In the genomic region with DNA sequence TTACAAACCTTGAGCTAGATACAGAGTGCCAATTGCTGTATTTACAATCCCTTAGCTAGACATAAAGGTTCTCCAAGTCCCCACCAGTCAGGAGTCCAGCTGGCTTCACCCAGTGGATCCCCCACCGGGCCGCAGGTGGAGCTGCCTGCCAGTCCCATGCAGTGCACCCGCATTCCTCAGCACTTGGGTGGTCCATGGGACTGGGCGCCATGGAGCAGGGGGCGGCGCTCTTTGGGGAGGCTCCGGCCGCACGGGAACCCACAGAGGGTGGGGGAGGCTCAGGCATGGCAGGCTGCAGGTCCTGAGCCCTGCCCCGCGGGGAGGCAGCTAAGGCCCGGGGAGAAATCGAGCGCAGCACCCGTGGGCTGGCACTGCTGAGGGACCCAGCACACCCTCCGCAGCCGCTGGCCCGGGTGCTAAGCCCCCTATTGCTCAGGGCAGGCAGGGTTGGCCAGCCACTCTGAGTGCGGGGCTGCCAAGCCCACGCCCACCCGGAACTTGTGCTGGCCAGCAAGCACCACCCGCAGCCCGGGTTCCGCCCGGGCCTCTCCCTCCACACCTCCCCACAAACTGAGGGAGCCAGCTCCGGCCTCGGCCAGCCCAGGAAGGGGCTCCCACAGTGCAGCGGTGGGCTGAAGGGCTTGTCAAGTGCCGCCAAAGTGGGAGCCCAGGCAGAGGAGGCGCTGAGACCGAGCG, we compare ENCODE assay signal across 7 cellular contexts. TPM values are rescaled to one million over a fixed set of nuclear protein-coding genes. Genes with fewer than 3 reads are reported as not detected.
DNase-seq lines count a peak whose midpoint lies in the region; ATAC-seq, FAIRE-seq and TF ChIP-seq lines count a peak whose summit lies in the region.
"Not testable (repeated sequence)": the region's sequence is repeated elsewhere in the genome, so short reads cannot be mapped to it uniquely, and the experiment has no call there.

No MANE protein-coding gene starts in this region.

- H4K20me1 ChIP-seq in GM23338 (replicated peaks; ENCODE audit: insufficient read depth); GM12878 (ENCODE audit: control insufficient read depth, insufficient read depth): not testable (repeated sequence)

- not testable (repeated sequence) for H3F3A ChIP-seq in GM23338 (replicated peaks; ENCODE audit: low read depth)

- ATAC-seq in GM23338; RWPE2 (ENCODE audit: low read depth); activated T-cell treated with anti-CD3 and anti-CD28 coated beads, Interleukin-2, amount 50 U/mL, for 72 hours (replicated peaks in 1 of 2); GM12878; lower lobe of right lung: not testable (repeated sequence)

- not testable (repeated sequence) for DNase-seq in GM23338 (ENCODE audit: low spot score); RWPE2 (ENCODE audit: low spot score); activated CD4-positive, alpha-beta T cell treated with anti-CD3 and anti-CD28 coated beads, Interleukin-2, amount 10 ng/mL, durations not matched to agents 24 days and 14 days; activated T-cell treated with anti-CD3 and anti-CD28 coated beads, Interleukin-2, amount 50 U/mL, for 72 hours; GM12878 (ENCODE audit: low read depth, low spot score); lower lobe of right lung
- DNase-seq in spleen: peak; percentile 82

- not testable (repeated sequence) for H3K9me3 ChIP-seq in RWPE2 (ENCODE audit: severe bottlenecking); GM12878 (replicated peaks; ENCODE audit: control insufficient read depth, insufficient read depth, low read length); lower lobe of right lung; spleen

- H3K9me3 Mint-ChIP-seq in GM23338; activated CD4-positive, alpha-beta T cell treated with anti-CD3 and anti-CD28 coated beads, Interleukin-2, amount 10 ng/mL, durations not matched to agents 24 days and 14 days; activated T-cell treated with anti-CD3 and anti-CD28 coated beads, Interleukin-2, amount 50 U/mL, for 72 hours: not testable (repeated sequence)

- H3K27ac ChIP-seq in GM23338 (ENCODE audit: low read depth); GM12878 (ENCODE audit: control insufficient read depth, insufficient read depth): not testable (repeated sequence)
- H3K27ac ChIP-seq in RWPE2 (ENCODE audit: poor library complexity, severe bottlenecking) (peak overlapping the region; percentile 57), lower lobe of right lung (peak overlapping the region; percentile 58), spleen (peak overlapping the region in 3 of 8 donors; percentile 80 to 85 (median 83))

- in situ Hi-C loops in GM12878 (cut with MboI): not testable (repeated sequence)

- not testable (repeated sequence) for H3K36me3 Mint-ChIP-seq in GM23338 (ENCODE audit: low read depth); activated CD4-positive, alpha-beta T cell treated with anti-CD3 and anti-CD28 coated beads, Interleukin-2, amount 10 ng/mL, durations not matched to agents 24 days and 14 days (ENCODE audit: low read depth); activated T-cell treated with anti-CD3 and anti-CD28 coated beads, Interleukin-2, amount 50 U/mL, for 72 hours (ENCODE audit: insufficient read depth in 2 of 2)

- H3K9me2 ChIP-seq in GM23338 (ENCODE audit: insufficient read depth): not testable (repeated sequence)

- H3K9ac ChIP-seq in GM12878 (ENCODE audit: control insufficient read depth, insufficient read depth, low read length): not testable (repeated sequence)

- not testable (repeated sequence) for H3K4me3 Mint-ChIP-seq in GM23338
- H3K4me3 Mint-ChIP-seq in activated CD4-positive, alpha-beta T cell treated with anti-CD3 and anti-CD28 coated beads, Interleukin-2, amount 10 ng/mL, durations not matched to agents 24 days and 14 days: peak overlapping the region; percentile 90
- H3K4me3 Mint-ChIP-seq in activated T-cell treated with anti-CD3 and anti-CD28 coated beads, Interleukin-2, amount 50 U/mL, for 72 hours: peak overlapping the region in 1 of 2 donors; percentile 95

- not testable (repeated sequence) for H3K27me3 Mint-ChIP-seq in GM23338 (ENCODE audit: insufficient read depth, low read depth, poor library complexity); activated CD4-positive, alpha-beta T cell treated with anti-CD3 and anti-CD28 coated beads, Interleukin-2, amount 10 ng/mL, durations not matched to agents 24 days and 14 days; activated T-cell treated with anti-CD3 and anti-CD28 coated beads, Interleukin-2, amount 50 U/mL, for 72 hours (ENCODE audit: low read depth)

- H3K4me1 ChIP-seq in GM23338 (ENCODE audit: insufficient read depth); GM12878 (ENCODE audit: control insufficient read depth, insufficient read depth, low read length); lower lobe of right lung: not testable (repeated sequence)
- H3K4me1 ChIP-seq in RWPE2 (ENCODE audit: insufficient read depth, poor library complexity, severe bottlenecking) (peaks cover 25% of the 10 kb centered on the region), spleen (peaks cover 0 to 17% (median 4%) of the 10 kb centered on the region in 6 donors)

- H3K27me3 ChIP-seq in GM23338 (ENCODE audit: insufficient read depth); RWPE2 (ENCODE audit: insufficient read depth, poor library complexity, severe bottlenecking); GM12878 (replicated peaks in 1 of 2; ENCODE audit: control insufficient read depth in 2 of 2, insufficient read depth in 2 of 2, low read length in 1 of 2); lower lobe of right lung (ENCODE audit: low read depth); spleen (replicated peaks in 1 of 7): not testable (repeated sequence)

- H3K36me3 ChIP-seq in GM23338 (ENCODE audit: insufficient read depth); RWPE2 (ENCODE audit: low read depth); GM12878 (ENCODE audit: control insufficient read depth in 2 of 2, insufficient read depth in 2 of 2, low read length in 1 of 2); lower lobe of right lung; spleen: not testable (repeated sequence)

- TF ChIP-seq EP300 in GM12878 (IDR thresholded peaks at IDR 0.05; ENCODE audit: borderline replicate concordance in 1 of 2, control insufficient read depth in 1 of 2, low read depth in 2 of 2, low read length in 2 of 2): not testable (repeated sequence)

- intact Hi-C loops in activated CD4-positive, alpha-beta T cell treated with anti-CD3 and anti-CD28 coated beads, Interleukin-2, amount 10 ng/mL, durations not matched to agents 24 days and 14 days (cut with micrococcal nuclease); GM12878 (cut with micrococcal nuclease; ENCODE audit: unreplicated experiment); lower lobe of right lung (cut with DNase I); spleen (cut with DNase I; ENCODE audit: low total_unique reads): not testable (repeated sequence)

- not testable (repeated sequence) for TF ChIP-seq RAD21 in GM12878 (IDR thresholded peaks at IDR 0.05; ENCODE audit: insufficient read depth, low read depth, low read length)

- H2AFZ ChIP-seq in GM23338 (0 out of 2 replicates have a peak overlapping the region, but pooled peaks have one; percentile 9), GM12878 (ENCODE audit: control insufficient read depth, low read depth, low read length) (peak overlapping the region; percentile 90; the same call in 1 of the 2 replicates)

- RAD21 ChIA-PET in GM12878 (lab: Charles Lee; ENCODE audit: unreplicated experiment): not testable (repeated sequence)

- H3K27ac Mint-ChIP-seq in GM23338; activated CD4-positive, alpha-beta T cell treated with anti-CD3 and anti-CD28 coated beads, Interleukin-2, amount 10 ng/mL, durations not matched to agents 24 days and 14 days: not testable (repeated sequence)
- peak overlapping the region; percentile 95 for H3K27ac Mint-ChIP-seq in activated T-cell treated with anti-CD3 and anti-CD28 coated beads, Interleukin-2, amount 50 U/mL, for 72 hours

- TF ChIP-seq POLR2A in GM12878 (IDR thresholded peaks at IDR 0.05; ENCODE audit: low read depth, low read length); spleen (IDR thresholded peaks at IDR 0.05): not testable (repeated sequence)

- not testable (repeated sequence) for BruUV-seq in GM12878 (replicated peaks; lab: Mats Ljungman, UMichigan)

- H3K79me2 ChIP-seq in GM23338 (replicated peaks; ENCODE audit: insufficient read depth); GM12878 (ENCODE audit: control insufficient read depth, insufficient read depth, low read length): not testable (repeated sequence)

- not testable (repeated sequence) for FAIRE-seq in GM12878 (lab: Jason Lieb, UNC)

- TF ChIP-seq CTCF in GM23338 (conservative IDR thresholded peaks at IDR 0.05; ENCODE audit: low read depth in 2 of 2); RWPE2 (IDR thresholded peaks at IDR 0.05; ENCODE audit: poor library complexity, severe bottlenecking); GM12878 (IDR thresholded peaks at IDR 0.05 in 2 of 3, conservative IDR thresholded peaks at IDR 0.05 in 1 of 3; ENCODE audit: control insufficient read depth in 2 of 3, extremely low read depth in 1 of 3, insufficient read depth in 1 of 3, low read depth in 3 of 3, low read length in 3 of 3); lower lobe of right lung (IDR thresholded peaks at IDR 0.05); spleen (IDR thresholded peaks at IDR 0.05 in 8 of 11, conservative IDR thresholded peaks at IDR 0.05 in 3 of 11): not testable (repeated sequence)

- POLR2A ChIA-PET in GM12878 (lab: Charles Lee): not testable (repeated sequence)

- SMC1A ChIA-PET in GM12878 (lab: Charles Lee; ENCODE audit: uncharacterized antibody, unreplicated experiment): interaction anchor here (0.7 to 1.6 kb wide), 2 partner anchors 78 to 276 kb away, joined by 3 read pairs; no protein-coding TSS in a partner anchor

- H3K4me2 ChIP-seq in GM23338: not testable (repeated sequence)
- H3K4me2 ChIP-seq in GM12878 (ENCODE audit: control insufficient read depth, insufficient read depth): 0 out of 2 replicates have a peak overlapping the region, but pooled peaks have one; percentile 74

- not testable (repeated sequence) for H3K4me1 Mint-ChIP-seq in GM23338; activated CD4-positive, alpha-beta T cell treated with anti-CD3 and anti-CD28 coated beads, Interleukin-2, amount 10 ng/mL, durations not matched to agents 24 days and 14 days; activated T-cell treated with anti-CD3 and anti-CD28 coated beads, Interleukin-2, amount 50 U/mL, for 72 hours (ENCODE audit: low read depth)

- H3K4me3 ChIP-seq in GM23338; RWPE2 (ENCODE audit: severe bottlenecking); GM12878; lower lobe of right lung: not testable (repeated sequence)
- peak overlapping the region in 1 of 8 donors; percentile 70 for H3K4me3 ChIP-seq in spleen

- 79% methylated on average over 28 of the region's 32 CpGs for WGBS in GM12878 (ENCODE audit: insufficient coverage, insufficient replicate concordance, low lambda C conversion rate, missing lambda C conversion rate)
- 92 to 95% (median 93%) methylated on average over 8 to 32 of the region's 32 CpGs for WGBS in spleen, 5 donors

- CTCF ChIA-PET in GM12878 (lab: Yijun Ruan, JAX): interaction anchor here (1.2 kb wide), 1 partner anchor 11 kb away, joined by 4 read pairs; no protein-coding TSS in a partner anchor

RNA-seq across cellular contexts. Expression of a gene that starts 34.1 kb away (rescaled TPM):
- 4.2 TPM in 1 of 2 replicates, not detected in the other for total RNA-seq in GM23338 (2014; rRNA removed; shearing (Covaris generic))
- polyA plus RNA-seq in GM23338 (2016; fragmentation: Nextera tagmentation; extraction: Ambion mirVana): not detected in 2 replicates
- total RNA-seq in activated CD4-positive, alpha-beta T cell treated with anti-CD3 and anti-CD28 coated beads, Interleukin-2, amount 10 ng/mL, durations not matched to agents 24 days and 14 days: not detected in 2 replicates
- under 1 TPM in 1 of 2 donors, not detected in 1; 0.07 TPM for total RNA-seq in activated T-cell treated with anti-CD3 and anti-CD28 coated beads, Interleukin-2, amount 50 U/mL, for 72 hours
- not detected in 2 replicates for total RNA-seq in GM12878 (2013; cell fraction: nucleolus; rRNA removed)
- not detected in 2 replicates for total RNA-seq in GM12878 (2014; rRNA removed)
- not detected in 2 replicates for total RNA-seq in GM12878 (2014; rRNA removed; fragmentation: Illumina TruSeq; extraction: Trizol)
- total RNA-seq in GM12878 (2021): 0.05 TPM in 1 of 2 replicates, not detected in the other
- polyA plus RNA-seq in GM12878 (2011; ENCODE audit: low read depth): not detected
- not detected in 2 replicates for polyA plus RNA-seq in GM12878 (2011; rRNA removed)
- not detected in 2 replicates for polyA plus RNA-seq in GM12878 (2011; cell fraction: cytosol; rRNA removed)
- polyA plus RNA-seq in GM12878 (2011; cell fraction: nucleus; rRNA removed): not detected in 2 replicates
- 0.03 and 0.06 TPM in 2 replicates for polyA plus RNA-seq in GM12878 (2012)
- not detected in 2 replicates for polyA plus RNA-seq in GM12878 (2014; fragmentation: Illumina TruSeq; extraction: Trizol)
- polyA plus RNA-seq in GM12878 (2014; fragmentation: Nextera tagmentation; extraction: Ambion mirVana): not detected
- polyA plus RNA-seq in GM12878 (2014; rRNA removed): not detected in 2 replicates
- polyA plus RNA-seq in GM12878 (2016; fragmentation: Nextera tagmentation; extraction: Ambion mirVana): not detected
- not detected in 2 replicates for polyA minus RNA-seq in GM12878 (2011; rRNA and poly(A)+ RNA removed)
- polyA minus RNA-seq in GM12878 (2011; cell fraction: cytosol; rRNA and poly(A)+ RNA removed): not detected in 2 replicates
- not detected in 2 replicates for polyA minus RNA-seq in GM12878 (2011; cell fraction: nucleus; rRNA and poly(A)+ RNA removed)
- total RNA-seq in lower lobe of right lung: 1.1 TPM
- total RNA-seq in spleen: 10 to 100 TPM in 1 of 7 donors, 1 to 10 TPM in 3, under 1 TPM in 3; 0.13 to 12.3 (median 1.3) TPM
- under 1 TPM; 0.03 to 0.17 (median 0.07) TPM for polyA plus RNA-seq in spleen

RNA-seq across cellular contexts. Expression of a gene that starts 45.9 kb away (rescaled TPM):
- not detected in 2 replicates for total RNA-seq in GM23338 (2014; rRNA removed; shearing (Covaris generic))
- polyA plus RNA-seq in GM23338 (2016; fragmentation: Nextera tagmentation; extraction: Ambion mirVana): 0.45 TPM in 1 of 2 replicates, not detected in the other
- 1.4 TPM in 2 replicates for total RNA-seq in activated CD4-positive, alpha-beta T cell treated with anti-CD3 and anti-CD28 coated beads, Interleukin-2, amount 10 ng/mL, durations not matched to agents 24 days and 14 days
- total RNA-seq in activated T-cell treated with anti-CD3 and anti-CD28 coated beads, Interleukin-2, amount 50 U/mL, for 72 hours: 1 to 10 TPM; 4.8 to 7.5 TPM
- total RNA-seq in GM12878 (2013; cell fraction: nucleolus; rRNA removed): not detected in 2 replicates
- total RNA-seq in GM12878 (2014; rRNA removed): not detected in 2 replicates
- total RNA-seq in GM12878 (2014; rRNA removed; fragmentation: Illumina TruSeq; extraction: Trizol): not detected in 2 replicates
- not detected in 2 replicates for total RNA-seq in GM12878 (2021)
- not detected for polyA plus RNA-seq in GM12878 (2011; ENCODE audit: low read depth)
- 0.29 and 0.37 TPM in 2 replicates for polyA plus RNA-seq in GM12878 (2011; rRNA removed)
- 0.10 and 0.16 TPM in 2 replicates for polyA plus RNA-seq in GM12878 (2011; cell fraction: cytosol; rRNA removed)
- 0.13 and 0.18 TPM in 2 replicates for polyA plus RNA-seq in GM12878 (2011; cell fraction: nucleus; rRNA removed)
- 0.23 and 0.27 TPM in 2 replicates for polyA plus RNA-seq in GM12878 (2012)
- not detected in 2 replicates for polyA plus RNA-seq in GM12878 (2014; fragmentation: Illumina TruSeq; extraction: Trizol)
- polyA plus RNA-seq in GM12878 (2014; fragmentation: Nextera tagmentation; extraction: Ambion mirVana): not detected
- polyA plus RNA-seq in GM12878 (2014; rRNA removed): 0.09 TPM in 1 of 2 replicates, not detected in the other
- under 1 TPM in 1 of 2 experiments, not detected in 1; 0.25 TPM for polyA plus RNA-seq in GM12878 (2016; fragmentation: Nextera tagmentation; extraction: Ambion mirVana)
- polyA minus RNA-seq in GM12878 (2011; rRNA and poly(A)+ RNA removed): 0.21 TPM in 1 of 2 replicates, not detected in the other
- not detected in 2 replicates for polyA minus RNA-seq in GM12878 (2011; cell fraction: cytosol; rRNA and poly(A)+ RNA removed)
- 0.48 and 1.7 TPM in 2 replicates for polyA minus RNA-seq in GM12878 (2011; cell fraction: nucleus; rRNA and poly(A)+ RNA removed)
- total RNA-seq in lower lobe of right lung: 7.8 TPM
- total RNA-seq in spleen: 10 to 100 TPM in 3 of 7 donors, 1 to 10 TPM in 3, under 1 TPM in 1; 0.57 to 37.4 (median 5.4) TPM
- polyA plus RNA-seq in spleen: 1 to 10 TPM in 1 of 3 donors, under 1 TPM in 2; 0.51 to 5.6 (median 0.63) TPM
